12 cellular contexts compared by ENCODE assay signal in genomic region chr19:2326699-2327360, GRCh38. TPM values are rescaled to one million over a fixed set of nuclear protein-coding genes. Genes with fewer than 3 reads are reported as not detected.
DNase-seq lines count a peak whose midpoint lies in the region; TF ChIP-seq lines count a peak whose summit lies in the region.
"Had no signal": no experiment of that assay in that cellular context is flagged by ENCODE, and none has a peak within 500 bp of the region (broad histone marks: within the 10 kb centered on the region; RNA-seq: fewer than 3 reads in every experiment).

No MANE protein-coding gene starts in this region.

- TF ChIP-seq EP300 in esophagus muscularis mucosa (IDR thresholded peaks at IDR 0.05), result no peak

- TF ChIP-seq POLR2A in esophagus muscularis mucosa (IDR thresholded peaks at IDR 0.05; ENCODE audit: low read depth), result no peak

- H3K27ac Mint-ChIP-seq in activated naive CD8-positive, alpha-beta T cell treated with anti-CD3 and anti-CD28 coated beads for 36 hours, result peak overlapping the region; percentile 97

- H3K4me3 ChIP-seq in HUES6 (ENCODE audit: low read depth, low read length) (no peak overlapping the region), mucosa of rectum (ENCODE audit: low read length in 2 of 2) (peak overlapping the region in 1 of 2 donors; percentile 93), esophagus muscularis mucosa (peak overlapping the region in 2 of 4 donors; percentile 87 to 100)

- H3K27ac ChIP-seq in C4-2B (peak overlapping the region; percentile 91), HUES6 (ENCODE audit: low read depth, low read length) (peak overlapping the region; percentile 76; the same call in 1 of the 2 replicates), mucosa of rectum (ENCODE audit: low read depth in 2 of 2, low read length in 2 of 2) (no peak overlapping the region), esophagus muscularis mucosa (replicated peaks in 1 of 4) (no peak overlapping the region)

- H3K27me3 ChIP-seq in HUES6 (ENCODE audit: control insufficient read depth, insufficient read depth, low read length) (no peaks in the 10 kb centered on the region), mucosa of rectum (ENCODE audit: control insufficient read depth in 2 of 2, insufficient read depth in 2 of 2, low read length in 2 of 2) (no peaks in the 10 kb centered on the region), esophagus muscularis mucosa (no peaks in the 10 kb centered on the region)

- whole genome bisulfite sequencing in esophagus muscularis mucosa, result 77% methylated on average over 12 of the region's 16 CpGs

- no peaks in the 10 kb centered on the region for H3K27me3 Mint-ChIP-seq in activated naive CD8-positive, alpha-beta T cell treated with anti-CD3 and anti-CD28 coated beads for 36 hours

- H3K4me1 Mint-ChIP-seq in activated naive CD8-positive, alpha-beta T cell treated with anti-CD3 and anti-CD28 coated beads for 36 hours, result peaks cover 49% of the 10 kb centered on the region

- H3K4me1 ChIP-seq in HUES6 (ENCODE audit: control insufficient read depth, insufficient read depth, low read length) (peaks cover 25% of the 10 kb centered on the region), mucosa of rectum (ENCODE audit: control insufficient read depth in 2 of 2, insufficient read depth in 2 of 2, low read length in 2 of 2) (peaks cover 33 to 34% of the 10 kb centered on the region in 2 donors), esophagus muscularis mucosa (peaks cover 42 to 56% (median 50%) of the 10 kb centered on the region in 4 donors)

- no peak for DNase-seq in activated naive CD8-positive, alpha-beta T cell treated with anti-CD3 and anti-CD28 coated beads for 36 hours
- DNase-seq in activated gamma-delta T cell (lab: John Stamatoyannopoulos, UW) (no peak), esophagus muscularis mucosa (ENCODE audit: extremely low spot score) (no peak), NCI-H748 treated with DMSO at 0.1 percent for 48 hours (lab: John Stamatoyannopoulos, UW) (no peak), NCI-H1436 (lab: John Stamatoyannopoulos, UW) (no peak)
- DNase-seq: activated CD4-positive, CD25-positive, alpha-beta regulatory T cell; left cardiac atrium; NCI-H226 had no signal

- no peaks in the 10 kb centered on the region for H3K9me3 Mint-ChIP-seq in activated naive CD8-positive, alpha-beta T cell treated with anti-CD3 and anti-CD28 coated beads for 36 hours

- intact Hi-C loops in esophagus muscularis mucosa (cut with DNase I), result loop anchor here (5.0 kb wide), 2 partner anchors 50 to 175 kb away; partner anchors contain the start of gene AP3D1

- H3K36me3 Mint-ChIP-seq in activated naive CD8-positive, alpha-beta T cell treated with anti-CD3 and anti-CD28 coated beads for 36 hours, result peaks cover 30% of the 10 kb centered on the region

- no peak for TF ChIP-seq CTCF in C4-2B (conservative IDR thresholded peaks at IDR 0.05)
- no peak for TF ChIP-seq CTCF in esophagus muscularis mucosa (IDR thresholded peaks at IDR 0.05)

- H3K36me3 ChIP-seq in HUES6 (ENCODE audit: control insufficient read depth, insufficient read depth, low read length) (peaks cover 42% of the 10 kb centered on the region), mucosa of rectum (ENCODE audit: control insufficient read depth in 2 of 2, insufficient read depth in 2 of 2, low read length in 2 of 2) (peaks cover 5 to 9% of the 10 kb centered on the region in 2 donors), esophagus muscularis mucosa (peaks cover 5 to 44% (median 41%) of the 10 kb centered on the region in 4 donors)

- peak overlapping the region; percentile 84 for H3K9ac ChIP-seq in HUES6 (ENCODE audit: low read length)
- H3K9ac ChIP-seq in mucosa of rectum (ENCODE audit: low read depth in 1 of 2, low read length in 2 of 2), result peak overlapping the region; percentile 8 to 98

- H3K4me3 Mint-ChIP-seq in activated naive CD8-positive, alpha-beta T cell treated with anti-CD3 and anti-CD28 coated beads for 36 hours, result peak overlapping the region; percentile 98

- H3K9me3 ChIP-seq in HUES6 (ENCODE audit: control insufficient read depth, insufficient read depth, low read depth, low read length) (no peaks in the 10 kb centered on the region), mucosa of rectum (ENCODE audit: control insufficient read depth in 2 of 2, low read length in 2 of 2) (no peaks in the 10 kb centered on the region), esophagus muscularis mucosa (no peaks in the 10 kb centered on the region)

RNA-seq across cellular contexts. Expression of gene LSM7, which starts 1.6 kb away (rescaled TPM):
- total RNA-seq in activated naive CD8-positive, alpha-beta T cell treated with anti-CD3 and anti-CD28 coated beads for 36 hours, result 100 to 1,000 TPM; 175 to 187 TPM
- 100 to 1,000 TPM in 3 of 4 donors, 10 to 100 TPM in 1; 76.4 to 113 (median 106) TPM for total RNA-seq in esophagus muscularis mucosa

RNA-seq across cellular contexts. Expression of gene SPPL2B, which starts 1.7 kb away (rescaled TPM):
- 10 to 100 TPM; 47.1 to 53.2 TPM for total RNA-seq in activated naive CD8-positive, alpha-beta T cell treated with anti-CD3 and anti-CD28 coated beads for 36 hours
- 10 to 100 TPM; 25.0 to 42.4 (median 29.9) TPM for total RNA-seq in esophagus muscularis mucosa

RNA-seq across cellular contexts. Expression of gene LINGO3, which starts 18.9 kb away (rescaled TPM):
- total RNA-seq in activated naive CD8-positive, alpha-beta T cell treated with anti-CD3 and anti-CD28 coated beads for 36 hours, result under 1 TPM in 1 of 2 experiments, not detected in 1; 0.28 TPM
- not detected for total RNA-seq in esophagus muscularis mucosa
- total RNA-seq: dermis microvascular lymphatic vessel endothelial cell, left cardiac atrium had no signal

RNA-seq across cellular contexts. Expression of gene TMPRSS9, which starts 33.2 kb away (rescaled TPM):
- total RNA-seq in activated naive CD8-positive, alpha-beta T cell treated with anti-CD3 and anti-CD28 coated beads for 36 hours, result not detected
- total RNA-seq in esophagus muscularis mucosa, result under 1 TPM in 1 of 4 donors, not detected in 3; 0.17 TPM
- total RNA-seq: dermis microvascular lymphatic vessel endothelial cell, left cardiac atrium had no signal

RNA-seq across cellular contexts. Expression of gene PEAK3, which starts 44.9 kb away (rescaled TPM):
- total RNA-seq in activated naive CD8-positive, alpha-beta T cell treated with anti-CD3 and anti-CD28 coated beads for 36 hours, result not detected
- 1 to 10 TPM in 3 of 4 donors, under 1 TPM in 1; 0.78 to 2.3 (median 1.3) TPM for total RNA-seq in esophagus muscularis mucosa

Comparison
In these comparisons a context has a peak if more than half of its experiments do, and no peak if none do; other contexts are left out.
1. H3K27ac ChIP-seq: peak in C4-2B (single experiment) and HUES6 (single experiment); none in mucosa of rectum (0 of 2) and esophagus muscularis mucosa (0 of 4).